In the genomic region with DNA sequence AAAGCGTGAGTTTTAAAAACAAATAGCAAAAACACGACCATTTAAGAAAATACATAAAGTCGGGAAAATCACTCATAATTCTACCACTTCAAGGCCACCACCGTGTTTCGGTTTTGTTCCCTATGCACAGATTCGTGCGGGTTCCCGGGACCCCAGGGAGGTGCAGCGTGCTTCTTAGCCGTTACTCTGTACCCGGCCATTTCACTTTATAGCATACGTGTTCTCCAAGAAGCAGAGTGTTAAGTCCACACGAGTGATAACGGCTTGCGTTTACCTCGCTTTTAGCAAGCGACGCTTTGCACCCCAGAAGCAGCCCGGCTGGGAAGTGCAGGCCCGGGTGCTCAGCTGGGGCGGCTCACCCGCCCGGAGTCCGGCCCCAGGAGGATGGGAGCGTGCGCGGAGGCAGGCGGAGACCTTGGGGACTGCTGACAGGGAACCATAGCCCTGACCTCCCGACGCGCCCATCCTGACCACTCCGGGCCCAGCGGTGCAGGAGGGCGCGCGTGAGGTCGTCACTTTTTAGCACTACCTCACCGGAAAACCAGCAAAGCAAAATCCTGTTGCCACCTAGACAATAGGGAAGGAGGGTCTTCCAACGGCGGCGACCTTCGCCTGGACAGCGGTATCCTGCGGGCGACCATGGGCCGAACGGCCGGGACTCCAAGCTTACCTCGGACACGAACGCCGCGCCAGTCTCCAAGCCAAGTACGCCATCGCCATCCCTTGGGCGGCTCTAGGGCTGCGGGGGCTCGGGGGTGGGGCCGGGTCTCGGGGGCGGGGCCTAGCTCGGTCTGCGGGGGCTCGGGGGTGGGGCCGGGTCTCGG, we compare ENCODE assay signal across 8 cellular contexts. TPM values are rescaled to one million over a fixed set of nuclear protein-coding genes. Genes with fewer than 3 reads are reported as not detected.
DNase-seq lines count a peak whose midpoint lies in the region; ATAC-seq, FAIRE-seq and TF ChIP-seq lines count a peak whose summit lies in the region.

A gene with protein sequence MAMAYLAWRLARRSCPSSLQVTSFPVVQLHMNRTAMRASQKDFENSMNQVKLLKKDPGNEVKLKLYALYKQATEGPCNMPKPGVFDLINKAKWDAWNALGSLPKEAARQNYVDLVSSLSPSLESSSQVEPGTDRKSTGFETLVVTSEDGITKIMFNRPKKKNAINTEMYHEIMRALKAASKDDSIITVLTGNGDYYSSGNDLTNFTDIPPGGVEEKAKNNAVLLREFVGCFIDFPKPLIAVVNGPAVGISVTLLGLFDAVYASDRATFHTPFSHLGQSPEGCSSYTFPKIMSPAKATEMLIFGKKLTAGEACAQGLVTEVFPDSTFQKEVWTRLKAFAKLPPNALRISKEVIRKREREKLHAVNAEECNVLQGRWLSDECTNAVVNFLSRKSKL (minus strand): TSS at position 735 of the 824 bp plus-strand sequence. CDS start 15 bp downstream, at position 720.

- H3K36me3 ChIP-seq in endothelial cell of umbilical vein (ENCODE audit: control insufficient read depth in 2 of 2, extremely low read depth in 1 of 2, insufficient read depth in 2 of 2, low read length in 2 of 2) (peaks cover 0 to 5% of the 10 kb centered on the region in 2 experiments), mesodermal cell (ENCODE audit: control insufficient read depth, insufficient read depth, low read length) (peaks cover 35% of the 10 kb centered on the region)

- CTCF ChIA-PET in A549 (lab: Yijun Ruan, JAX) (interaction anchor here (0.7 to 5.3 kb wide), 7 partner anchors 9 to 926 kb away, joined by 3 to 28 read pairs (median 6); no protein-coding TSS in a partner anchor), endothelial cell of umbilical vein (lab: Charles Lee) (interaction anchor here (0.7 to 5.7 kb wide), 14 partner anchors 9 to 1133 kb away, joined by 3 to 35 read pairs (median 8); a partner anchor contains a TSS)
- CTCF ChIA-PET in activated CD4-positive, alpha-beta memory T cell treated with anti-CD3 and anti-CD28 coated beads for 36 hours (lab: Charles Lee), result interaction anchor here (1.3 to 3.1 kb wide), 4 partner anchors 21 to 117 kb away, joined by 5 to 24 read pairs (median 8); a partner anchor contains a TSS

- peak; percentile 84 to 85 for ATAC-seq in A549
- ATAC-seq in GM18519 (IDR thresholded peaks at IDR 0.05; ENCODE audit: low FRiP score, unreplicated experiment), result peak; percentile 32
- ATAC-seq in HG03045 (IDR thresholded peaks at IDR 0.05; ENCODE audit: unreplicated experiment), result peak; percentile 53

- FAIRE-seq in A549 (lab: Jason Lieb, UNC) (no peak), endothelial cell of umbilical vein (lab: Jason Lieb, UNC) (peak; percentile 31)

- peaks cover 41% of the 10 kb centered on the region for H3K4me1 Mint-ChIP-seq in activated CD4-positive, alpha-beta memory T cell treated with anti-CD3 and anti-CD28 coated beads for 36 hours (ENCODE audit: low read depth)

- dilution Hi-C loops in endothelial cell of umbilical vein (cut with MboI; ENCODE audit: extremely low pct_ligation_motif_present, low sequenced_read_pairs), result no loop called here

- POLR2A ChIA-PET in A549 (lab: Yijun Ruan, JAX) (interaction anchor here (0.6 to 2.5 kb wide), 11 partner anchors 9 to 1182 kb away, joined by 3 to 16 read pairs (median 6); a partner anchor contains a TSS), endothelial cell of umbilical vein (lab: Charles Lee) (interaction anchor here (0.6 to 1.2 kb wide), 8 partner anchors 14 to 692 kb away, joined by 4 to 12 read pairs (median 7); a partner anchor contains a TSS)
- POLR2A ChIA-PET in activated CD4-positive, alpha-beta memory T cell treated with anti-CD3 and anti-CD28 coated beads for 36 hours (lab: Charles Lee), result interaction anchor here (0.9 to 3.5 kb wide), 4 partner anchors 50 to 117 kb away, joined by 3 to 32 read pairs (median 7); a partner anchor contains a TSS

- TF ChIP-seq CTCF in A549 (IDR thresholded peaks at IDR 0.05), result no peak
- TF ChIP-seq CTCF in endothelial cell of umbilical vein (IDR thresholded peaks at IDR 0.05; ENCODE audit: extremely low read depth in 1 of 2, insufficient read depth in 1 of 2, low read depth in 1 of 2, low read length in 2 of 2), result no peak

- peak within 1 kb of the TSS; percentile 81 for H3K27ac Mint-ChIP-seq in activated CD4-positive, alpha-beta memory T cell treated with anti-CD3 and anti-CD28 coated beads for 36 hours

- H3K36me3 Mint-ChIP-seq in activated CD4-positive, alpha-beta memory T cell treated with anti-CD3 and anti-CD28 coated beads for 36 hours, result peaks cover 24% of the 10 kb centered on the region

- no peaks in the 10 kb centered on the region for H3K9me1 ChIP-seq in endothelial cell of umbilical vein (replicated peaks; ENCODE audit: control insufficient read depth, extremely low read depth, insufficient read depth, low read length)

- no peak for TF ChIP-seq EP300 in A549 (IDR thresholded peaks at IDR 0.05)

- no peaks in the 10 kb centered on the region for H3K9me3 ChIP-seq in A549
- no peaks in the 10 kb centered on the region for H3K9me3 ChIP-seq in endothelial cell of umbilical vein (replicated peaks; ENCODE audit: control insufficient read depth, insufficient read depth, low read length)
- peaks cover 14% of the 10 kb centered on the region for H3K9me3 ChIP-seq in mesodermal cell (ENCODE audit: control insufficient read depth, low read length)

- H3K4me3 ChIP-seq in A549 (peak within 1 kb of the TSS; percentile 65), endothelial cell of umbilical vein (replicated peaks in 1 of 3; ENCODE audit: insufficient read depth in 1 of 3, low read depth in 1 of 3, low read length in 3 of 3) (peak within 1 kb of the TSS; percentile 72 to 84 (median 74)), mesodermal cell (ENCODE audit: extremely low read depth, insufficient read depth, low read length, poor library complexity, severe bottlenecking) (peak within 1 kb of the TSS; percentile 71)

- H3K9ac ChIP-seq in endothelial cell of umbilical vein (replicated peaks; ENCODE audit: extremely low read depth, insufficient read depth, low read length), result peak within 1 kb of the TSS; percentile 85

- peak within 1 kb of the TSS; percentile 83 for H3K4me2 ChIP-seq in A549
- H3K4me2 ChIP-seq in endothelial cell of umbilical vein (ENCODE audit: insufficient read depth, low read length), result peak within 1 kb of the TSS; percentile 99

- H3K79me2 ChIP-seq in endothelial cell of umbilical vein (ENCODE audit: control insufficient read depth, insufficient read depth, low read length), result peaks cover 39% of the 10 kb centered on the region

- H3K4me3 Mint-ChIP-seq in activated CD4-positive, alpha-beta memory T cell treated with anti-CD3 and anti-CD28 coated beads for 36 hours, result peak within 1 kb of the TSS; percentile 88

- TSS peak; percentile 53 for BruUV-seq in endothelial cell of umbilical vein (replicated peaks; lab: Mats Ljungman, UMichigan)

- H3K27me3 ChIP-seq in endothelial cell of umbilical vein (ENCODE audit: control insufficient read depth in 2 of 2, insufficient read depth in 2 of 2, low read length in 2 of 2), result no peaks in the 10 kb centered on the region

- H3K4me1 ChIP-seq in A549 (peaks cover 8% of the 10 kb centered on the region; the same call in 2 of the 3 replicates), endothelial cell of umbilical vein (ENCODE audit: control insufficient read depth, extremely low read depth, insufficient read depth, low read length) (peaks cover 29% of the 10 kb centered on the region), mesodermal cell (ENCODE audit: control insufficient read depth, insufficient read depth, low read length, poor library complexity, severe bottlenecking) (no peaks in the 10 kb centered on the region)

- peak; percentile 48 to 69 for DNase-seq in A549 (ENCODE audit: low read depth in 1 of 2, low spot score in 1 of 2)
- peak; percentile 38 for DNase-seq in NCI-H460 (ENCODE audit: extremely low read depth, low read depth)
- peak; percentile 69 for DNase-seq in activated CD4-positive, alpha-beta memory T cell treated with anti-CD3 and anti-CD28 coated beads for 36 hours
- DNase-seq in endothelial cell of umbilical vein (ENCODE audit: low read depth, low spot score), result peak; percentile 67
- DNase-seq in stimulated activated CD8-positive, alpha-beta memory T cell treated with anti-CD3 and anti-CD28 coated beads, Interleukin-4, amount 100 ng/mL, for 24 hours (ENCODE audit: low read depth), result peak; percentile 24

- under 1% methylated on average over 18 of the region's 66 CpGs for WGBS in A549 (ENCODE audit: missing lambda C conversion rate)
- 0% methylated on average over 40 to 53 of the region's 66 CpGs for WGBS in mesodermal cell (ENCODE audit: insufficient coverage in 2 of 2), 2 experiments

- intact Hi-C loops in activated CD4-positive, alpha-beta memory T cell treated with anti-CD3 and anti-CD28 coated beads for 36 hours (cut with micrococcal nuclease), result loop anchor here (1.0 to 10.0 kb wide), 7 partner anchors 76 to 1370 kb away; partner anchors contain the start of genes CDYL, FAM50B, SLC22A23 and WRNIP1
- intact Hi-C loops in endothelial cell of umbilical vein (cut with micrococcal nuclease), result loop anchor here (1.0 to 10.0 kb wide), 4 partner anchors 9 to 390 kb away; no protein-coding TSS in a partner anchor

- H4K20me1 ChIP-seq in endothelial cell of umbilical vein (replicated peaks; ENCODE audit: control insufficient read depth, extremely low read depth, insufficient read depth, low read length), result no peaks in the 10 kb centered on the region

- no peak for TF ChIP-seq RAD21 in A549 (conservative IDR thresholded peaks at IDR 0.05 in 1 of 2, IDR thresholded peaks at IDR 0.05 in 1 of 2)

- TF ChIP-seq POLR2A in A549 (IDR thresholded peaks at IDR 0.05; ENCODE audit: low read length) (peak; percentile 65), endothelial cell of umbilical vein (IDR thresholded peaks at IDR 0.05; ENCODE audit: low read depth, low read length) (peak; percentile 40)

- H2AFZ ChIP-seq in endothelial cell of umbilical vein (ENCODE audit: low read depth, low read length), result peak within 1 kb of the TSS; percentile 86

- peaks cover 2% of the 10 kb centered on the region for H3K9me3 Mint-ChIP-seq in activated CD4-positive, alpha-beta memory T cell treated with anti-CD3 and anti-CD28 coated beads for 36 hours

- no peaks in the 10 kb centered on the region for H3K27me3 Mint-ChIP-seq in activated CD4-positive, alpha-beta memory T cell treated with anti-CD3 and anti-CD28 coated beads for 36 hours

- H3K27ac ChIP-seq in A549, result peak within 1 kb of the TSS; percentile 87 to 95
- peak within 1 kb of the TSS; percentile 67 for H3K27ac ChIP-seq in endothelial cell of umbilical vein (ENCODE audit: insufficient read depth, low read depth, low read length)
- H3K27ac ChIP-seq in mesodermal cell (ENCODE audit: low read depth, low read length, severe bottlenecking), result peak within 1 kb of the TSS; percentile 79

RNA-seq across cellular contexts. Expression of the gene that starts here (rescaled TPM):
- polyA plus RNA-seq in A549 (2011; rRNA removed) (48.1 and 50.8 TPM in 2 replicates), A549 (2017; fragmentation: RNase III; extraction: RNeasy Plus Mini Kit Qiagen cat#74134 plus additional on column Dnase treatment) (65.0 to 73.6 TPM (median 68.9 TPM) in 3 replicates), endothelial cell of umbilical vein (28.3 and 33.5 TPM in 2 replicates)
- 20.4 and 24.1 TPM in 2 replicates for polyA plus RNA-seq in A549 (2012; cell fraction: cytosol; rRNA removed)
- 11.7 and 13.6 TPM in 2 replicates for polyA plus RNA-seq in A549 (2012; cell fraction: nucleus; rRNA removed)
- 25.6 and 32.4 TPM in 2 replicates for polyA minus RNA-seq in A549 (2011; rRNA and poly(A)+ RNA removed)
- total RNA-seq in NCI-H460 (2014; rRNA removed; shearing (Covaris generic)), result 57.4 and 58.8 TPM in 2 replicates
- polyA plus RNA-seq in NCI-H460 (2014; cell fraction: nucleus; rRNA removed), result 48.5 and 69.8 TPM in 2 replicates
- 10 to 100 TPM; 42.5 to 43.3 TPM for total RNA-seq in activated CD4-positive, alpha-beta memory T cell treated with anti-CD3 and anti-CD28 coated beads for 36 hours
- total RNA-seq in endothelial cell of umbilical vein, result 91.0 and 91.5 TPM in 2 replicates
- 57.9 and 65.3 TPM in 2 replicates for polyA plus RNA-seq in endothelial cell of umbilical vein (2011; cell fraction: cytosol; rRNA removed)
- 57.1 and 64.3 TPM in 2 replicates for polyA plus RNA-seq in endothelial cell of umbilical vein (2011; cell fraction: nucleus; rRNA removed)
- polyA plus RNA-seq in endothelial cell of umbilical vein (2012), result 155 and 329 TPM in 2 replicates
- 48.5 and 55.1 TPM in 2 replicates for polyA minus RNA-seq in endothelial cell of umbilical vein
- polyA minus RNA-seq in endothelial cell of umbilical vein (2011; cell fraction: cytosol; rRNA and poly(A)+ RNA removed), result 35.0 TPM
- 20.4 and 22.5 TPM in 2 replicates for polyA minus RNA-seq in endothelial cell of umbilical vein (2011; cell fraction: nucleus; rRNA and poly(A)+ RNA removed)
- polyA plus RNA-seq in mesodermal cell (2013, experiment 1 of 2), result 70.9 TPM
- polyA plus RNA-seq in mesodermal cell (2013, experiment 2 of 2), result 81.0 TPM

Comparison
In these comparisons a context has a peak if more than half of its experiments do, and no peak if none do; other contexts are left out.
1. Peak in every context shown above with its lines: DNase-seq, ATAC-seq, H3K4me3 ChIP-seq and H3K27ac ChIP-seq.
2. ATAC-seq: peak in every context shown above with its lines; median percentile 84 in A549; 53 in HG03045; 32 in GM18519.